Comparison of ENCODE assay signal across 9 cellular contexts in genomic region chr22:43481528-43482309, GRCh38.
DNase-seq lines count a peak whose midpoint lies in the region; ATAC-seq and TF ChIP-seq lines count a peak whose summit lies in the region.
"Had no signal": no experiment of that assay in that cellular context is flagged by ENCODE, and none has a peak within 500 bp of the region (broad histone marks: within the 10 kb centered on the region; RNA-seq: fewer than 3 reads in every experiment).

No MANE protein-coding gene starts in this region.

- ATAC-seq in thoracic aorta (ENCODE audit: insufficient number of reproducible peaks, low FRiP score, low read depth) (no peak), HG02938 (IDR thresholded peaks at IDR 0.05; ENCODE audit: unreplicated experiment) (no peak), HG03378 (IDR thresholded peaks at IDR 0.05; ENCODE audit: unreplicated experiment) (no peak)

- H3K4me3 ChIP-seq in thoracic aorta: peak overlapping the region; percentile 44
- H3K4me3 ChIP-seq in MG63: no peak overlapping the region

- H3K9me3 ChIP-seq in thoracic aorta (no peaks in the 10 kb centered on the region), MG63 (no peaks in the 10 kb centered on the region)

- H3K9me3 Mint-ChIP-seq in endothelial cell (ENCODE audit: unreplicated experiment): no peaks in the 10 kb centered on the region

- peaks cover 4% of the 10 kb centered on the region for H3K27me3 Mint-ChIP-seq in endothelial cell (ENCODE audit: unreplicated experiment)

- no peak overlapping the region for H3K4me3 Mint-ChIP-seq in endothelial cell (ENCODE audit: unreplicated experiment)

- no peaks in the 10 kb centered on the region for H3K4me1 ChIP-seq in thoracic aorta (ENCODE audit: control insufficient read depth in 1 of 2, low read depth in 2 of 2)

- no peaks in the 10 kb centered on the region for H3K27me3 ChIP-seq in thoracic aorta (replicated peaks; ENCODE audit: insufficient read depth)
- no peaks in the 10 kb centered on the region for H3K27me3 ChIP-seq in MG63

- no peak overlapping the region for H3K27ac Mint-ChIP-seq in endothelial cell (ENCODE audit: unreplicated experiment)

- TF ChIP-seq CTCF in endothelial cell (IDR thresholded peaks at IDR 0.05; ENCODE audit: unreplicated experiment) (no peak), thoracic aorta (IDR thresholded peaks at IDR 0.05) (no peak)

- no peaks in the 10 kb centered on the region for H3K36me3 Mint-ChIP-seq in endothelial cell (ENCODE audit: low read depth, unreplicated experiment)

- H3K27ac ChIP-seq in thoracic aorta: no peak overlapping the region
- H3K27ac ChIP-seq: KMS-11 had no signal

- DNase-seq in activated effector memory CD4-positive, alpha-beta T cell treated with anti-CD3 and anti-CD28 coated beads, Interleukin-2, amount 50 U/mL, for 16 hours: peak; percentile 56
- no peak for DNase-seq in activated effector memory CD4-positive, alpha-beta T cell treated with Interleukin-2 at 50 U/mL for 16 hours
- DNase-seq in NCI-H446 treated with DMSO at 0.1 percent for 48 hours (lab: John Stamatoyannopoulos, UW) (peak; percentile 63), endothelial cell (ENCODE audit: low spot score) (peak; percentile 39), thoracic aorta (ENCODE audit: low spot score) (no peak), MG63 (no peak)

- H3K36me3 ChIP-seq in thoracic aorta: no peaks in the 10 kb centered on the region
- H3K36me3 ChIP-seq in MG63: no peaks in the 10 kb centered on the region

- peaks cover 9% of the 10 kb centered on the region for H3K4me1 Mint-ChIP-seq in endothelial cell (ENCODE audit: unreplicated experiment)

Comparison
In these comparisons a context has a peak if more than half of its experiments do, and no peak if none do; other contexts are left out.
1. DNase-seq: peak in activated effector memory CD4-positive, alpha-beta T cell treated with anti-CD3 and anti-CD28 coated beads, Interleukin-2, amount 50 U/mL, for 16 hours (single experiment), NCI-H446 treated with DMSO at 0.1 percent for 48 hours (single experiment) and endothelial cell (single experiment); none in activated effector memory CD4-positive, alpha-beta T cell treated with Interleukin-2 at 50 U/mL for 16 hours (single experiment), thoracic aorta (single experiment) and MG63 (single experiment).